ENCODE assay signal across 9 cellular contexts in the genomic region with DNA sequence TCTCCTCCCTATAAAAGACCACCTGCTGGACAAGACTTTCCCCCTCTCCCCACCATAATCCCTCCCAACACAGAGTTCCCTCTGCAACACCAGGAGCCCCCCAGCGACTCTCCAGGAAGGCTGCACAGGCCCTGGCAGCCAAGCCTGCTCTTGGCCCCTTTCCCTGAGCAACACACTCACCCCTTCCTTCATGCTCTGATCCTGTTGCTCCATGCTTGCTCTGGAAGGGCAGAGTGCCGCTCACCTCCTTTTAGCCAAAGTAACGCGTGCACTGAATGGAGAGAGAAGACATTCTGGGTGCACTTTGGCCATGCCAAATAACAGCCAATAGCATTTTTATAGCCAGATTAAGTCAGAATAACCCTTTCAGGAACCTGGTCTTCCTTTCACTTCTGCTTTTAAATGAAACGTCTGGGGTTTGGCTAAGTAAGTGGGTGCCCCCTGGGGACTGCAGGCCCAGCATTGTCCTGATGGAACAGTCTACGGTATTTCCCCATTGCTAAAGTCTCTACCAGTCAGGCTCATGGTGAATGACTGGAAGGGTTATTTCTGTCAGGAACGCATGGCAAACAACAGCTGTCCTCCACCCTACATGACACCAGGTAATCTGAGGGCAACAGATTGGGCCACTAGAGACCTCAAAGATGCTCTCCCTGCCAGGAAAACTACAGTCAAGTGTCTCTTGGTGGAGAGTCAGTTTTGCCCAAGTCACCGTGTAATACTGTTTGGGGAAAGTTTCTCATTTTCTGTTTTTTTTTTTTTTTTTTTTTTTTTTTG. TPM values are rescaled to one million over a fixed set of nuclear protein-coding genes. Genes with fewer than 3 reads are reported as not detected.
A peak's percentile ranks its signal among the peaks of the same experiment; 100 is the strongest.
DNase-seq lines count a peak whose midpoint lies in the region; ATAC-seq, FAIRE-seq and TF ChIP-seq lines count a peak whose summit lies in the region.
"Had no signal": no experiment of that assay in that cellular context is flagged by ENCODE, and none has a peak within 500 bp of the region (broad histone marks: within the 10 kb centered on the region; RNA-seq: fewer than 3 reads in every experiment).

A gene with protein sequence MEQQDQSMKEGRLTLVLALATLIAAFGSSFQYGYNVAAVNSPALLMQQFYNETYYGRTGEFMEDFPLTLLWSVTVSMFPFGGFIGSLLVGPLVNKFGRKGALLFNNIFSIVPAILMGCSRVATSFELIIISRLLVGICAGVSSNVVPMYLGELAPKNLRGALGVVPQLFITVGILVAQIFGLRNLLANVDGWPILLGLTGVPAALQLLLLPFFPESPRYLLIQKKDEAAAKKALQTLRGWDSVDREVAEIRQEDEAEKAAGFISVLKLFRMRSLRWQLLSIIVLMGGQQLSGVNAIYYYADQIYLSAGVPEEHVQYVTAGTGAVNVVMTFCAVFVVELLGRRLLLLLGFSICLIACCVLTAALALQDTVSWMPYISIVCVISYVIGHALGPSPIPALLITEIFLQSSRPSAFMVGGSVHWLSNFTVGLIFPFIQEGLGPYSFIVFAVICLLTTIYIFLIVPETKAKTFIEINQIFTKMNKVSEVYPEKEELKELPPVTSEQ (minus strand): TSS at position 312 of the 777 bp plus-strand sequence. CDS start 99 bp downstream, at position 213.

- peaks cover 2% of the 10 kb centered on the region for H3K9me3 Mint-ChIP-seq in astrocyte (ENCODE audit: unreplicated experiment)

- H4K20me1 ChIP-seq in astrocyte (ENCODE audit: insufficient read depth, low read length), result no peaks in the 10 kb centered on the region

- peaks cover 2% of the 10 kb centered on the region for H3K36me3 Mint-ChIP-seq in astrocyte (ENCODE audit: low read depth, unreplicated experiment)

- peak within 1 kb of the TSS; percentile 15 for H3K4me2 ChIP-seq in astrocyte (ENCODE audit: low read length)
- H3K4me2 ChIP-seq: KMS-11 had no signal

- H3K4me1 ChIP-seq in astrocyte (ENCODE audit: insufficient read depth, low read length) (peaks cover 16% of the 10 kb centered on the region), muscle layer of colon (ENCODE audit: insufficient read depth, low read length) (peaks cover 41% of the 10 kb centered on the region)

- no peak within 1 kb of the TSS for H3K4me3 Mint-ChIP-seq in astrocyte (ENCODE audit: unreplicated experiment)

- H3K36me3 ChIP-seq in astrocyte (ENCODE audit: insufficient read depth, low read length) (no peaks in the 10 kb centered on the region), muscle layer of colon (ENCODE audit: insufficient read depth, low read length) (no peaks in the 10 kb centered on the region)

- no peak within 1 kb of the TSS for H3K27ac ChIP-seq in astrocyte (ENCODE audit: low read depth, low read length)
- H3K27ac ChIP-seq in muscle layer of colon (ENCODE audit: low read depth, low read length), result peak within 1 kb of the TSS; percentile 58
- H3K27ac ChIP-seq: KMS-11 had no signal

- H3K27ac Mint-ChIP-seq in astrocyte (ENCODE audit: unreplicated experiment), result no peak within 1 kb of the TSS

- ATAC-seq in GM21515 (IDR thresholded peaks at IDR 0.05; ENCODE audit: unreplicated experiment), result peak; percentile 85
- ATAC-seq in HG03571 (IDR thresholded peaks at IDR 0.05; ENCODE audit: unreplicated experiment), result peak; percentile 92

- DNase-seq in GM12865 (ENCODE audit: low read depth) (peak; percentile 96), astrocyte (ENCODE audit: low read depth) (no peak), COR-L47 (lab: John Stamatoyannopoulos, UW) (no peak), HCEC 1CT (no peak), cortex of kidney (lab: John Stamatoyannopoulos, UW) (no peak)

- no peak within 1 kb of the TSS for H2AFZ ChIP-seq in astrocyte (ENCODE audit: low read depth, low read length)

- H3K27me3 ChIP-seq in astrocyte (ENCODE audit: insufficient read depth, low read length) (peaks cover 12% of the 10 kb centered on the region), muscle layer of colon (ENCODE audit: control insufficient read depth in 1 of 2, insufficient read depth in 2 of 2, low read length in 2 of 2) (no peaks in the 10 kb centered on the region)

- no peaks in the 10 kb centered on the region for H3K79me2 ChIP-seq in astrocyte (ENCODE audit: insufficient read depth, low read length)

- peaks cover 35% of the 10 kb centered on the region for H3K27me3 Mint-ChIP-seq in astrocyte (ENCODE audit: low read depth, unreplicated experiment)

- H3K9me3 ChIP-seq in astrocyte (ENCODE audit: insufficient read depth, low read depth, low read length) (no peaks in the 10 kb centered on the region), muscle layer of colon (ENCODE audit: low read length) (no peaks in the 10 kb centered on the region)

- H3K9ac ChIP-seq in astrocyte (ENCODE audit: low read length) (no peak within 1 kb of the TSS), muscle layer of colon (ENCODE audit: low read length) (no peak within 1 kb of the TSS)
- H3K9ac ChIP-seq: KMS-11 had no signal

- FAIRE-seq in astrocyte (lab: Jason Lieb, UNC), result no peak

- peak within 1 kb of the TSS; percentile 75 for H3K4me3 ChIP-seq in GM12865 (ENCODE audit: low read depth, low read length)
- no peak within 1 kb of the TSS for H3K4me3 ChIP-seq in astrocyte (ENCODE audit: insufficient read depth, low read depth, low read length)
- peak within 1 kb of the TSS; percentile 12 to 38 for H3K4me3 ChIP-seq in muscle layer of colon (ENCODE audit: low read depth in 1 of 2, low read length in 2 of 2)

- peaks cover 12% of the 10 kb centered on the region for H3K4me1 Mint-ChIP-seq in astrocyte (ENCODE audit: low read depth, unreplicated experiment)

- TF ChIP-seq CTCF in GM12865 (IDR thresholded peaks at IDR 0.05; ENCODE audit: insufficient read depth, low read depth, low read length, missing control alignments) (no peak), astrocyte (IDR thresholded peaks at IDR 0.05; ENCODE audit: insufficient read depth, low read depth, low read length) (no peak)

RNA-seq across cellular contexts. Expression of the gene that starts here (rescaled TPM):
- total RNA-seq in astrocyte, result 0.79 and 2.6 TPM in 2 replicates
